25 cellular contexts compared by ENCODE assay signal in the genomic region with DNA sequence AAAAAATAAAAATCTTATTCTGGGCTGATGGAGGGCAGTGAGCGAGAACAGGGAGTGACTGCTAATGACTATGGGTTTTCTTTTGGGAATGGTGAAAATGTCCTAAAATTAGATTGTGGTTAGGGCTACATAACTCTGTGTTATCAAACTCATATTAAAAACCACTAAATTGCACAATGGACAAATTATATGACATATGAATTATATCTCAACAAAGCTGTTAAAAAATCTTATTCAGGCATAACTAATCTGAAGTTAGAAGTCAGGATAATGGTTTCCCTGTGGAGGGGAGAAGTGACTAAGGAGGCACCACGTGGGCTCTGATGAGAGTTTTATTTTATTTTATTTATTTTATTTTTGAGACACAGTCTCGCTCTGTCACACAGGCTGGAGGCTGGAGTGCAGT. TPM values are rescaled to one million over a fixed set of nuclear protein-coding genes. Genes with fewer than 3 reads are reported as not detected.
DNase-seq lines count a peak whose midpoint lies in the region; ATAC-seq, FAIRE-seq and TF ChIP-seq lines count a peak whose summit lies in the region.
"Had no signal": no experiment of that assay in that cellular context is flagged by ENCODE, and none has a peak within 500 bp of the region (broad histone marks: within the 10 kb centered on the region; RNA-seq: fewer than 3 reads in every experiment).

No MANE protein-coding gene starts in this region.

- intact Hi-C loops in adrenal gland (cut with DNase I), result no loop called here

- peaks cover 4 to 6% of the 10 kb centered on the region in 2 donors for H3K4me1 ChIP-seq in adrenal gland (replicated peaks in 1 of 2)
- H3K4me1 ChIP-seq: spleen had no signal

- ATAC-seq in GM18502 (IDR thresholded peaks at IDR 0.05; ENCODE audit: poor library complexity, unreplicated experiment), result no peak
- ATAC-seq in GM18520 (IDR thresholded peaks at IDR 0.05; ENCODE audit: unreplicated experiment), result no peak

- no peak overlapping the region for H3K27ac ChIP-seq in adrenal gland
- H3K27ac ChIP-seq: BLaER1 treated with 17β-estradiol and CSF1 and Interleukin-3, amounts not matched to agents 10 nM and 100 nM; esophagus muscularis mucosa; spleen had no signal

- TF ChIP-seq POLR2A in adrenal gland (IDR thresholded peaks at IDR 0.05), result no peak

- H3K36me3 Mint-ChIP-seq in glutamatergic neuron (ENCODE audit: unreplicated experiment), result no peaks in the 10 kb centered on the region

- no peaks in the 10 kb centered on the region for H3K27me3 ChIP-seq in adrenal gland
- H3K27me3 ChIP-seq: BLaER1 treated with 17β-estradiol and CSF1 and Interleukin-3, amounts not matched to agents 10 nM and 100 nM; esophagus muscularis mucosa; spleen had no signal

- TF ChIP-seq CTCF in retinal pigment epithelial cell (conservative IDR thresholded peaks at IDR 0.05; ENCODE audit: low read depth, low read length), result no peak
- TF ChIP-seq CTCF in adrenal gland (IDR thresholded peaks at IDR 0.05), result no peak
- TF ChIP-seq CTCF in glutamatergic neuron (IDR thresholded peaks at IDR 0.05; ENCODE audit: partially characterized antibody, unreplicated experiment), result no peak

- no peaks in the 10 kb centered on the region for H3K4me1 Mint-ChIP-seq in glutamatergic neuron (ENCODE audit: low read depth, unreplicated experiment)
- H3K4me1 Mint-ChIP-seq: nephron progenitor cell had no signal

- H3K27me3 Mint-ChIP-seq in glutamatergic neuron (ENCODE audit: unreplicated experiment), result no peaks in the 10 kb centered on the region

- 68 to 79% (median 70%) methylated on average over 3 of the region's 3 CpGs for WGBS in adrenal gland, 4 donors

- H3K4me3 Mint-ChIP-seq in glutamatergic neuron (ENCODE audit: unreplicated experiment), result no peak overlapping the region
- H3K4me3 Mint-ChIP-seq: nephron progenitor cell had no signal

- DNase-seq in EL, result peak; percentile 30
- DNase-seq in RCC 7860 (ENCODE audit: low spot score), result peak; percentile 81
- DNase-seq in foreskin melanocyte, result peak; percentile 83
- peak; percentile 44 for DNase-seq in retinal pigment epithelial cell (ENCODE audit: low read depth)
- DNase-seq in adrenal gland, result no peak
- no peak for DNase-seq in glutamatergic neuron
- DNase-seq: activated CD4-positive, alpha-beta T cell treated with anti-CD3 and anti-CD28 coated beads, Interleukin-2, amount 50 U/mL, for 4 hours; activated gamma-delta T cell treated with Interleukin-2 at 50 U/mL for 16 hours; activated T-cell treated with anti-CD3 and anti-CD28 coated beads for 4 hours; anterior cingulate cortex; effector CD8-positive, alpha-beta T cell; GF-D8; kidney; NCI-H187; NCI-H345; nephron progenitor cell; spleen had no signal

- no peaks in the 10 kb centered on the region for H3K9me3 ChIP-seq in adrenal gland (replicated peaks in 1 of 3)
- H3K9me3 ChIP-seq: BLaER1 treated with 17β-estradiol and CSF1 and Interleukin-3, amounts not matched to agents 10 nM and 100 nM; esophagus muscularis mucosa; spleen had no signal

- FAIRE-seq in RCC 7860 (lab: Jason Lieb, UNC), result peak; percentile 95

- no peaks in the 10 kb centered on the region for H3K9me3 Mint-ChIP-seq in glutamatergic neuron (ENCODE audit: unreplicated experiment)
- H3K9me3 Mint-ChIP-seq: nephron progenitor cell had no signal

- no peak overlapping the region for H3K4me3 ChIP-seq in retinal pigment epithelial cell (ENCODE audit: low read length)
- H3K4me3 ChIP-seq in adrenal gland, result no peak overlapping the region
- H3K4me3 ChIP-seq: BLaER1 treated with 17β-estradiol and CSF1 and Interleukin-3, amounts not matched to agents 10 nM and 100 nM; esophagus muscularis mucosa; spleen had no signal

- no peak overlapping the region for H3K27ac Mint-ChIP-seq in glutamatergic neuron (ENCODE audit: unreplicated experiment)
- H3K27ac Mint-ChIP-seq: nephron progenitor cell had no signal

- no peaks in the 10 kb centered on the region for H3K36me3 ChIP-seq in adrenal gland (replicated peaks in 1 of 2)
- H3K36me3 ChIP-seq: BLaER1 treated with 17β-estradiol and CSF1 and Interleukin-3, amounts not matched to agents 10 nM and 100 nM; esophagus muscularis mucosa; spleen had no signal

RNA-seq across cellular contexts. Expression of a gene that starts 32.1 kb away (rescaled TPM):
- total RNA-seq in adrenal gland, result 10 to 100 TPM in 3 of 8 donors, 1 to 10 TPM in 5; 1.9 to 49.2 (median 7.8) TPM
- 1 to 10 TPM in 1 of 3 donors, under 1 TPM in 2; 0.72 to 8.0 (median 0.77) TPM for polyA plus RNA-seq in adrenal gland
- total RNA-seq in glutamatergic neuron (ENCODE audit: unreplicated experiment), result 0.20 TPM

RNA-seq across cellular contexts. Expression of a gene that starts 45.9 kb away (rescaled TPM):
- total RNA-seq in adrenal gland (not detected), glutamatergic neuron (ENCODE audit: unreplicated experiment) (not detected)
- polyA plus RNA-seq in adrenal gland, result under 1 TPM in 1 of 3 donors, not detected in 2; 0.51 TPM
- total RNA-seq: cerebellum, esophagus muscularis mucosa, kidney, posterior vena cava, spleen, subcutaneous adipose tissue, ureter had no signal

Comparison
In these comparisons a context has a peak if more than half of its experiments do, and no peak if none do; other contexts are left out.
1. DNase-seq: peak in EL (single experiment), RCC 7860 (single experiment), foreskin melanocyte (single experiment) and retinal pigment epithelial cell (single experiment); none in adrenal gland (0 of 7) and glutamatergic neuron (single experiment).